20 cellular contexts compared by ENCODE assay signal in the genomic region with DNA sequence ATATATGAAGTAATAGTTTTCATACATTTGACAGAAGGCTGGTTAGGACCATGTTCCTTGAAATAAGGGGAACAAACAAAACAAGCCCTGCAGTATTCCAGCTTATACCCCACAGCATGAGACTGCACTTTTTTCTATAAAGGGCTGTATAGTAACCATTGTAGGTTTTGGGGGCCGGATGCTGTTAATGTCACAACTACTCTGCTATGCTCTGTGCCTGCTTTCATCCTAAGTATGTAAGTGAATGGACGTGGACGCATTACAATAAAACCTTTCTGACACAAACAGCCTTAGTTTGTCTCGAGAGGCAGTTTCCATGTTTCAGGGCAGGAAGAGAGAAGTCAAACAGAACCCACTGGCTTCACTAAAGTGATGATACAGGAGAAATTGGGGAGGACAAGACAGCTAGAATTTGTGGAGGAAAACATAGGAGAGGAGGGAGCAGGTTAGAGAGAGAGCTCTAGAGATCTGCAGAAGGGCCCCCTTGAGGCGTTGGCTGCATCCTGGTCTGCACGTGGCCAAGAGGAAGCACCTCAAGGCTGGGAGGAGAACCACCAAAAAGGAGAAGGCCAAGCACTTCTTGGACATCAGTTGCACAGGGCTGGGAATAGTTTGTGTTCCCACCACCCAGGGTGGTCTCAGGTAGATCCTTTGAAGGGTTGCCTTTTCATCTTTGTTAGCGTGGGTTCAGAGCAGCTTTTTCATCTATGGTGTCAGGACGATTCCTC.
DNase-seq lines count a peak whose midpoint lies in the region; ATAC-seq and TF ChIP-seq lines count a peak whose summit lies in the region.
"Had no signal": no experiment of that assay in that cellular context is flagged by ENCODE, and none has a peak within 500 bp of the region (broad histone marks: within the 10 kb centered on the region; RNA-seq: fewer than 3 reads in every experiment).

No MANE protein-coding gene starts in this region.

- no peak overlapping the region for H3K4me3 Mint-ChIP-seq in activated T-cell treated with anti-CD3 and anti-CD28 coated beads, Interleukin-2, amount 50 U/mL, for 72 hours
- H3K4me3 Mint-ChIP-seq in activated T-cell treated with anti-CD3 and anti-CD28 coated beads, Interleukin-2, amount 50 U/mL, for 4 hours: no peak overlapping the region
- no peak overlapping the region for H3K4me3 Mint-ChIP-seq in dendritic cell treated with granulocyte-macrophage colony-stimulating factor and Interleukin-4, amounts not matched to agents 40 ng/mL and 50 ng/mL, for 4 days
- no peak overlapping the region for H3K4me3 Mint-ChIP-seq in stimulated activated memory B cell treated with anti-CD40 and anti-IgM and Interleukin-4, amounts not matched to agents 10 μg/mL and 1 μg/mL and 100 μg/mL, for 72 hours
- H3K4me3 Mint-ChIP-seq: CD8-positive, alpha-beta T cell; mesothelial cell of epicardium; neural progenitor cell had no signal

- peak overlapping the region; percentile 14 for H3K27ac Mint-ChIP-seq in activated T-cell treated with anti-CD3 and anti-CD28 coated beads, Interleukin-2, amount 50 U/mL, for 72 hours
- peak overlapping the region; percentile 73 for H3K27ac Mint-ChIP-seq in dendritic cell treated with granulocyte-macrophage colony-stimulating factor and Interleukin-4, amounts not matched to agents 40 ng/mL and 50 ng/mL, for 4 days
- H3K27ac Mint-ChIP-seq in stimulated activated memory B cell treated with anti-CD40 and anti-IgM and Interleukin-4, amounts not matched to agents 10 μg/mL and 1 μg/mL and 100 μg/mL, for 72 hours: peak overlapping the region; percentile 35
- H3K27ac Mint-ChIP-seq: CD8-positive, alpha-beta T cell; mesothelial cell of epicardium; neural progenitor cell had no signal

- H3K36me3 ChIP-seq in heart right ventricle: peaks cover 0 to 3% (median 0%) of the 10 kb centered on the region in 9 donors
- H3K36me3 ChIP-seq: neural progenitor cell, WERI-Rb-1 had no signal

- H3K4me1 Mint-ChIP-seq in activated T-cell treated with anti-CD3 and anti-CD28 coated beads, Interleukin-2, amount 50 U/mL, for 72 hours (ENCODE audit: low read depth): peaks cover 9% of the 10 kb centered on the region
- peaks cover 4% of the 10 kb centered on the region for H3K4me1 Mint-ChIP-seq in activated T-cell treated with anti-CD3 and anti-CD28 coated beads, Interleukin-2, amount 50 U/mL, for 4 hours (ENCODE audit: low read depth)
- H3K4me1 Mint-ChIP-seq in dendritic cell treated with granulocyte-macrophage colony-stimulating factor and Interleukin-4, amounts not matched to agents 40 ng/mL and 50 ng/mL, for 4 days (ENCODE audit: low read depth): peaks cover 18% of the 10 kb centered on the region
- H3K4me1 Mint-ChIP-seq in stimulated activated memory B cell treated with anti-CD40 and anti-IgM and Interleukin-4, amounts not matched to agents 10 μg/mL and 1 μg/mL and 100 μg/mL, for 72 hours: peaks cover 4% of the 10 kb centered on the region
- H3K4me1 Mint-ChIP-seq: mesothelial cell of epicardium had no signal

- DNase-seq in activated T-cell treated with anti-CD3 and anti-CD28 coated beads, Interleukin-2, amount 50 U/mL, for 72 hours: no peak
- no peak for DNase-seq in activated T-cell treated with anti-CD3 and anti-CD28 coated beads, Interleukin-2, amount 50 U/mL, for 4 hours
- DNase-seq in KBM-7: peak; percentile 20
- no peak for DNase-seq in occipital lobe (lab: John Stamatoyannopoulos, UW)
- DNase-seq in posterior vena cava (ENCODE audit: low spot score): no peak
- no peak for DNase-seq in heart right ventricle
- DNase-seq: activated effector memory CD4-positive, alpha-beta T cell treated with anti-CD3 and anti-CD28 coated beads, Interleukin-2, amount 50 U/mL, for 16 hours; CD8-positive, alpha-beta T cell; DMS53; dorsolateral prefrontal cortex; KG1; NCI-H1048; NCI-H2029; spleen; stimulated activated CD4-positive, alpha-beta T cell treated with anti-CD3 and anti-CD28 coated beads, Interleukin-4, amount 100 ng/mL, for 4 hours; WERI-Rb-1 had no signal

- ATAC-seq in activated T-cell treated with anti-CD3 and anti-CD28 coated beads, Interleukin-2, amount 50 U/mL, for 72 hours (replicated peaks in 1 of 2): no peak
- no peak for ATAC-seq in activated T-cell treated with anti-CD3 and anti-CD28 coated beads, Interleukin-2, amount 50 U/mL, for 4 hours
- ATAC-seq in stimulated activated memory B cell treated with anti-CD40 and anti-IgM and Interleukin-4, amounts not matched to agents 10 μg/mL and 1 μg/mL and 100 μg/mL, for 72 hours: no peak
- ATAC-seq in heart right ventricle: no peak
- ATAC-seq: CD8-positive, alpha-beta T cell had no signal

- WGBS in heart right ventricle, 2 donors: 82 to 87% methylated on average over 8 of the region's 8 CpGs

- in situ Hi-C loops in KBM-7 (cut with MboI; ENCODE audit: low pct_unique_long_range_greater_than_20kb, low sequenced_read_pairs): no loop called here

- intact Hi-C loops in dendritic cell treated with granulocyte-macrophage colony-stimulating factor and Interleukin-4, amounts not matched to agents 40 ng/mL and 50 ng/mL, for 4 days (cut with micrococcal nuclease): no loop called here
- intact Hi-C loops in posterior vena cava (cut with DNase I) (no loop called here), heart right ventricle (cut with DNase I) (no loop called here)

- no peaks in the 10 kb centered on the region for H3K27me3 Mint-ChIP-seq in activated T-cell treated with anti-CD3 and anti-CD28 coated beads, Interleukin-2, amount 50 U/mL, for 72 hours (ENCODE audit: low read depth)
- H3K27me3 Mint-ChIP-seq in activated T-cell treated with anti-CD3 and anti-CD28 coated beads, Interleukin-2, amount 50 U/mL, for 4 hours (ENCODE audit: low read depth): no peaks in the 10 kb centered on the region
- no peaks in the 10 kb centered on the region for H3K27me3 Mint-ChIP-seq in dendritic cell treated with granulocyte-macrophage colony-stimulating factor and Interleukin-4, amounts not matched to agents 40 ng/mL and 50 ng/mL, for 4 days
- no peaks in the 10 kb centered on the region for H3K27me3 Mint-ChIP-seq in stimulated activated memory B cell treated with anti-CD40 and anti-IgM and Interleukin-4, amounts not matched to agents 10 μg/mL and 1 μg/mL and 100 μg/mL, for 72 hours

- peak overlapping the region in 1 of 10 donors; percentile 13 for H3K27ac ChIP-seq in heart right ventricle
- H3K27ac ChIP-seq: dorsolateral prefrontal cortex, neural progenitor cell, WERI-Rb-1 had no signal

- no peaks in the 10 kb centered on the region for H3K27me3 ChIP-seq in heart right ventricle
- H3K27me3 ChIP-seq: dorsolateral prefrontal cortex, neural progenitor cell, spleen had no signal

- H3K4me3 ChIP-seq in heart right ventricle: no peak overlapping the region
- H3K4me3 ChIP-seq: dorsolateral prefrontal cortex, neural progenitor cell, spleen had no signal

- H3K9me3 Mint-ChIP-seq in activated T-cell treated with anti-CD3 and anti-CD28 coated beads, Interleukin-2, amount 50 U/mL, for 72 hours: no peaks in the 10 kb centered on the region
- no peaks in the 10 kb centered on the region for H3K9me3 Mint-ChIP-seq in activated T-cell treated with anti-CD3 and anti-CD28 coated beads, Interleukin-2, amount 50 U/mL, for 4 hours
- H3K9me3 Mint-ChIP-seq in dendritic cell treated with granulocyte-macrophage colony-stimulating factor and Interleukin-4, amounts not matched to agents 40 ng/mL and 50 ng/mL, for 4 days: no peaks in the 10 kb centered on the region
- no peaks in the 10 kb centered on the region for H3K9me3 Mint-ChIP-seq in stimulated activated memory B cell treated with anti-CD40 and anti-IgM and Interleukin-4, amounts not matched to agents 10 μg/mL and 1 μg/mL and 100 μg/mL, for 72 hours
- H3K9me3 Mint-ChIP-seq: CD8-positive, alpha-beta T cell; mesothelial cell of epicardium; neural progenitor cell had no signal

- no peaks in the 10 kb centered on the region for H3K9me3 ChIP-seq in heart right ventricle
- H3K9me3 ChIP-seq: spleen had no signal

- peaks cover 5 to 39% of the 10 kb centered on the region in 2 donors for H3K36me3 Mint-ChIP-seq in activated T-cell treated with anti-CD3 and anti-CD28 coated beads, Interleukin-2, amount 50 U/mL, for 72 hours (ENCODE audit: insufficient read depth in 2 of 2)
- H3K36me3 Mint-ChIP-seq in activated T-cell treated with anti-CD3 and anti-CD28 coated beads, Interleukin-2, amount 50 U/mL, for 4 hours (ENCODE audit: insufficient read depth): peaks cover 25% of the 10 kb centered on the region
- H3K36me3 Mint-ChIP-seq in dendritic cell treated with granulocyte-macrophage colony-stimulating factor and Interleukin-4, amounts not matched to agents 40 ng/mL and 50 ng/mL, for 4 days (ENCODE audit: low read depth): peaks cover 27% of the 10 kb centered on the region
- peaks cover 44% of the 10 kb centered on the region for H3K36me3 Mint-ChIP-seq in stimulated activated memory B cell treated with anti-CD40 and anti-IgM and Interleukin-4, amounts not matched to agents 10 μg/mL and 1 μg/mL and 100 μg/mL, for 72 hours
- H3K36me3 Mint-ChIP-seq: neural progenitor cell had no signal

- no peak for TF ChIP-seq CTCF in heart right ventricle (IDR thresholded peaks at IDR 0.05)

- peaks cover 0 to 9% (median 0%) of the 10 kb centered on the region in 9 donors for H3K4me1 ChIP-seq in heart right ventricle

Comparison
In these comparisons a context has a peak if more than half of its experiments do, and no peak if none do; other contexts are left out.
1. H3K27ac Mint-ChIP-seq: peak in every context shown above with its lines; median percentile 73 in dendritic cell treated with granulocyte-macrophage colony-stimulating factor and Interleukin-4, amounts not matched to agents 40 ng/mL and 50 ng/mL, for 4 days; 35 in stimulated activated memory B cell treated with anti-CD40 and anti-IgM and Interleukin-4, amounts not matched to agents 10 μg/mL and 1 μg/mL and 100 μg/mL, for 72 hours; 14 in activated T-cell treated with anti-CD3 and anti-CD28 coated beads, Interleukin-2, amount 50 U/mL, for 72 hours.